9 cellular contexts compared by ENCODE assay signal in genomic region chr7:156969972-156970420, GRCh38. TPM values are rescaled to one million over a fixed set of nuclear protein-coding genes. Genes with fewer than 3 reads are reported as not detected.
DNase-seq lines count a peak whose midpoint lies in the region; ATAC-seq, FAIRE-seq and TF ChIP-seq lines count a peak whose summit lies in the region.
"Had no signal": no experiment of that assay in that cellular context is flagged by ENCODE, and none has a peak within 500 bp of the region (broad histone marks: within the 10 kb centered on the region; RNA-seq: fewer than 3 reads in every experiment).

No MANE protein-coding gene starts in this region.

- TF ChIP-seq CTCF in RWPE1 (conservative IDR thresholded peaks at IDR 0.05; ENCODE audit: low read depth) (peak; percentile 55), glutamatergic neuron (IDR thresholded peaks at IDR 0.05; ENCODE audit: partially characterized antibody, unreplicated experiment) (peak; percentile 73)

- FAIRE-seq in A204.1 (lab: Jason Lieb, UNC) (peak; percentile 82), GM12892 (lab: Jason Lieb, UNC) (no peak)

- no peak for ATAC-seq in GM19395 (IDR thresholded peaks at IDR 0.05; ENCODE audit: unreplicated experiment)

- TF ChIP-seq POLR2A in GM12892 (IDR thresholded peaks at IDR 0.05; ENCODE audit: low read depth, low read length), result no peak

- no peak overlapping the region for H3K27ac Mint-ChIP-seq in glutamatergic neuron (ENCODE audit: unreplicated experiment)
- no peak overlapping the region for H3K27ac Mint-ChIP-seq in activated CD4-positive, alpha-beta T cell treated with anti-CD3 and anti-CD28 coated beads, Interleukin-2, amount 10 ng/mL, durations not matched to agents 7 days and 5 days

- CTCF ChIA-PET in RWPE1 (lab: Yijun Ruan, JAX), result interaction anchor here (0.6 to 0.7 kb wide), 6 partner anchors 11 to 1179 kb away, joined by 3 to 5 read pairs (median 3); no protein-coding TSS in a partner anchor
- CTCF ChIA-PET in activated CD4-positive, alpha-beta T cell treated with anti-CD3 and anti-CD28 coated beads, Interleukin-2, amount 10 ng/mL, durations not matched to agents 7 days and 5 days (lab: Charles Lee), result interaction anchor here (0.7 to 2.7 kb wide), 4 partner anchors 12 to 148 kb away, joined by 3 to 10 read pairs (median 3); partner anchors contain the start of gene NOM1

- no peaks in the 10 kb centered on the region for H3K36me3 Mint-ChIP-seq in glutamatergic neuron (ENCODE audit: unreplicated experiment)
- H3K36me3 Mint-ChIP-seq in activated CD4-positive, alpha-beta T cell treated with anti-CD3 and anti-CD28 coated beads, Interleukin-2, amount 10 ng/mL, durations not matched to agents 7 days and 5 days (ENCODE audit: low read depth), result peaks cover 25% of the 10 kb centered on the region

- POLR2A ChIA-PET in RWPE1 (lab: Yijun Ruan, JAX; ENCODE audit: low non-redundant PET), result no interaction called here
- POLR2A ChIA-PET in activated CD4-positive, alpha-beta T cell treated with anti-CD3 and anti-CD28 coated beads, Interleukin-2, amount 10 ng/mL, durations not matched to agents 7 days and 5 days (lab: Charles Lee), result no interaction called here

- H3K27me3 Mint-ChIP-seq in glutamatergic neuron (ENCODE audit: unreplicated experiment), result no peaks in the 10 kb centered on the region
- no peaks in the 10 kb centered on the region for H3K27me3 Mint-ChIP-seq in activated CD4-positive, alpha-beta T cell treated with anti-CD3 and anti-CD28 coated beads, Interleukin-2, amount 10 ng/mL, durations not matched to agents 7 days and 5 days

- DNase-seq in GM04504 (ENCODE audit: low read depth) (peak; percentile 12), RWPE1 (ENCODE audit: low spot score) (no peak), glutamatergic neuron (no peak), GM12892 (ENCODE audit: insufficient read length) (no peak), kidney glomerular epithelial cell (lab: John Stamatoyannopoulos, UW) (no peak)
- DNase-seq in activated CD4-positive, alpha-beta T cell treated with anti-CD3 and anti-CD28 coated beads, Interleukin-2, amount 10 ng/mL, durations not matched to agents 7 days and 5 days, result no peak

- no peaks in the 10 kb centered on the region for H3K4me1 Mint-ChIP-seq in glutamatergic neuron (ENCODE audit: low read depth, unreplicated experiment)
- H3K4me1 Mint-ChIP-seq in activated CD4-positive, alpha-beta T cell treated with anti-CD3 and anti-CD28 coated beads, Interleukin-2, amount 10 ng/mL, durations not matched to agents 7 days and 5 days, result no peaks in the 10 kb centered on the region

- peak overlapping the region; percentile 83 for H3K27ac ChIP-seq in RWPE1
- H3K27ac ChIP-seq: thoracic aorta had no signal

- peaks cover 1% of the 10 kb centered on the region for H3K9me3 Mint-ChIP-seq in glutamatergic neuron (ENCODE audit: unreplicated experiment)
- no peaks in the 10 kb centered on the region for H3K9me3 Mint-ChIP-seq in activated CD4-positive, alpha-beta T cell treated with anti-CD3 and anti-CD28 coated beads, Interleukin-2, amount 10 ng/mL, durations not matched to agents 7 days and 5 days

- H3K4me3 Mint-ChIP-seq in glutamatergic neuron (ENCODE audit: unreplicated experiment), result no peak overlapping the region
- no peak overlapping the region for H3K4me3 Mint-ChIP-seq in activated CD4-positive, alpha-beta T cell treated with anti-CD3 and anti-CD28 coated beads, Interleukin-2, amount 10 ng/mL, durations not matched to agents 7 days and 5 days

RNA-seq across cellular contexts. Expression of gene NOM1, which starts 20.5 kb away (rescaled TPM):
- 18.0 TPM for total RNA-seq in glutamatergic neuron (ENCODE audit: unreplicated experiment)
- 16.0 TPM for polyA plus RNA-seq in GM12892 (2012; ENCODE audit: missing spikeins)
- total RNA-seq in activated CD4-positive, alpha-beta T cell treated with anti-CD3 and anti-CD28 coated beads, Interleukin-2, amount 10 ng/mL, durations not matched to agents 7 days and 5 days, result 10 to 100 TPM; 27.2 to 28.6 TPM

RNA-seq across cellular contexts. Expression of gene MNX1, which starts 40.5 kb away (rescaled TPM):
- 0.59 TPM for total RNA-seq in glutamatergic neuron (ENCODE audit: unreplicated experiment)
- polyA plus RNA-seq in GM12892 (2012; ENCODE audit: missing spikeins), result 0.45 TPM
- not detected for total RNA-seq in activated CD4-positive, alpha-beta T cell treated with anti-CD3 and anti-CD28 coated beads, Interleukin-2, amount 10 ng/mL, durations not matched to agents 7 days and 5 days
- total RNA-seq: thoracic aorta had no signal
